1 cellular context compared by ENCODE assay signal in genomic region chr1:26162220-26162703, GRCh38.
TF ChIP-seq lines count a peak whose summit lies in the region.

No MANE protein-coding gene starts in this region.

TF ChIP-seq in HEK293, 187 proteins besides CTCF, POLR2A, EP300 and RAD21 (continued from another document):
- TF ChIP-seq, protein P1, sequence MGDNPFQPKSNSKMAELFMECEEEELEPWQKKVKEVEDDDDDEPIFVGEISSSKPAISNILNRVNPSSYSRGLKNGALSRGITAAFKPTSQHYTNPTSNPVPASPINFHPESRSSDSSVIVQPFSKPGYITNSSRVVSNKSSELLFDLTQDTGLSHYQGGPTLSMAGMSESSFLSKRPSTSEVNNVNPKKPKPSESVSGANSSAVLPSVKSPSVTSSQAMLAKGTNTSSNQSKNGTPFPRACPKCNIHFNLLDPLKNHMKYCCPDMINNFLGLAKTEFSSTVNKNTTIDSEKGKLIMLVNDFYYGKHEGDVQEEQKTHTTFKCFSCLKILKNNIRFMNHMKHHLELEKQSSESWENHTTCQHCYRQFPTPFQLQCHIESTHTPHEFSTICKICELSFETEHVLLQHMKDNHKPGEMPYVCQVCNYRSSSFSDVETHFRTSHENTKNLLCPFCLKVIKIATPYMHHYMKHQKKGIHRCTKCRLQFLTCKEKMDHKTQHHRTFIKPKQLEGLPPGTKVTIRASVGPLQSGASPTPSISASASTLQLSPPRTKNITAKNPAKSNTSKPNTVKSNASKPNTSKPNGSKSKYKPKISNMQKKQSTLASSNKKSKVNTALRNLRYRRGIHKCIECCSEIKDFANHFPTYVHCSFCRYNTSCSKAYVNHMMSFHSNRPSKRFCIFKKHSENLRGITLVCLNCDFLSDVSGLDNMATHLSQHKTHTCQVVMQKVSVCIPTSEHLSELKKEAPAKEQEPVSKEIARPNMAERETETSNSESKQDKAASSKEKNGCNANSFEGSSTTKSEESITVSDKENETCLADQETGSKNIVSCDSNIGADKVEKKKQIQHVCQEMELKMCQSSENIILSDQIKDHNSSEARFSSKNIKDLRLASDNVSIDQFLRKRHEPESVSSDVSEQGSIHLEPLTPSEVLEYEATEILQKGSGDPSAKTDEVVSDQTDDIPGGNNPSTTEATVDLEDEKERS (tag by site-specific recombination; IDR thresholded peaks at IDR 0.05): no peak
- TF ChIP-seq ZNF175 (tag by site-specific recombination; IDR thresholded peaks at IDR 0.05) (no peak), ZNF664 (tag by site-specific recombination; IDR thresholded peaks at IDR 0.05) (peak; percentile 92), SCRT2 (tag by site-specific recombination; IDR thresholded peaks at IDR 0.05) (0 out of 2 replicates have a peak, but pooled peaks have one; percentile 14), ZNF302 (tag by site-specific recombination; IDR thresholded peaks at IDR 0.05; ENCODE audit: low read depth) (no peak), ZNF2 (tag by site-specific recombination; IDR thresholded peaks at IDR 0.05) (no peak), ZNF292 (tag by site-specific recombination; IDR thresholded peaks at IDR 0.05; ENCODE audit: borderline replicate concordance, low read depth) (no peak), ZNF747 (tag by site-specific recombination; IDR thresholded peaks at IDR 0.05) (no peak), ZNF23 (tag by site-specific recombination; IDR thresholded peaks at IDR 0.05; ENCODE audit: borderline replicate concordance) (no peak), ZNF248 (tag by site-specific recombination; IDR thresholded peaks at IDR 0.05) (no peak), ELK4 (IDR thresholded peaks at IDR 0.05; ENCODE audit: borderline replicate concordance, low read depth, low read length) (no peak), BCL11B (tag by site-specific recombination; IDR thresholded peaks at IDR 0.05; ENCODE audit: low read depth) (no peak), ZNF513 (tag by site-specific recombination; IDR thresholded peaks at IDR 0.05) (no peak), ZNF571 (tag by site-specific recombination; IDR thresholded peaks at IDR 0.05) (no peak), ZNF394 (tag by site-specific recombination; IDR thresholded peaks at IDR 0.05; ENCODE audit: borderline replicate concordance) (no peak), ZNF335 (tag by site-specific recombination; conservative IDR thresholded peaks at IDR 0.05) (0 out of 2 replicates have a peak, but pooled peaks have one; percentile 7)
TF ChIP-seq in HEK293: peak in this region for 6.
